Comparison of ENCODE assay signal across 8 cellular contexts in the genomic region with DNA sequence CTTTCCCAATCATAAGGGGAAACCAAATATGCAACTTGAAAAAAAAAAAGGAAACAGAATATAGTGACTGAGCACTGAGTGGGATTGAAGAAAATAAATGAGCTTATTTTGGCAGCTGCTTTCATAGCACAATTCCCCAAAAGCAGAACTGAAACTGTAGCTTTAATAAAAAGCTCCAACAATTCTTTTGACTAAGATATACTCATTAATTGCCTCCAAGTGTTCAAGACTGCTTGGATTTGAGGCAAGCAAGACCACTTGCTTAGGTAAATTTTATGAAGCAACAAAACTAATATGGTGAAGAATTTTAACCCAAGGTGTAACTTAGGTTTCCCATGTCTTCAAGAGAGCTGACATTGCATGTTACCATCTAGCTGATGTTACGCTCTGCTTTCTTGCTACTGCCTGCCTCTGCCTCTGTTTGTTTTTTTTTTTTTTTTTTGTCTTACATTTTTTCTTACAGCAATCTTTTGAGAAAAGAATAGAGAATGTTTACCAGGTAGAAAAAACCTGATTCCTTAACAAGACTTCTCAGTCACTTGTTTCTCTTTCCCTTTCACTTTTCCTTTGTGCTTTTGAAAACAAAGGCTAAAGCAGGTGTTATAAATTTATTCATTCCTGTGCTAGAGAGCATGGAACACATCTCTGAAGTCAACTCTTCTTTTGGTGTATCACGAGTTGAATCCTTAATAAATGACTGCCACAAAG.
DNase-seq lines count a peak whose midpoint lies in the region; ATAC-seq, FAIRE-seq and TF ChIP-seq lines count a peak whose summit lies in the region.

No MANE protein-coding gene starts in this region.

- DNase-seq in Peyer's patch: no peak
- no peak for DNase-seq in pancreas
- no peak for DNase-seq in stimulated activated CD4-positive, alpha-beta T cell treated with anti-CD3 and anti-CD28 coated beads, Interleukin-12 subunit alpha, Interleukin-12 subunit beta, amount 100 ng/mL, for 4 hours
- DNase-seq in tibial artery: no peak
- no peak for DNase-seq in NCI-H524 treated with DMSO at 0.1 percent for 48 hours (lab: John Stamatoyannopoulos, UW)
- no peak for DNase-seq in brain microvascular endothelial cell

- no peak for TF ChIP-seq POLR2A in Peyer's patch (IDR thresholded peaks at IDR 0.05)

- H3K4me1 ChIP-seq in Peyer's patch: no peaks in the 10 kb centered on the region
- peaks cover 0 to 14% (median 0%) of the 10 kb centered on the region in 3 donors for H3K4me1 ChIP-seq in pancreas
- H3K4me1 ChIP-seq in tibial artery: peaks cover 0 to 8% (median 0%) of the 10 kb centered on the region in 4 donors

- H3K9me3 ChIP-seq in Peyer's patch (no peaks in the 10 kb centered on the region), pancreas (no peaks in the 10 kb centered on the region), tibial artery (no peaks in the 10 kb centered on the region)

- H3K27ac ChIP-seq in Peyer's patch (peak overlapping the region; percentile 37 to 62 (median 47)), pancreas (peak overlapping the region in 3 of 4 donors; percentile 13 to 37 (median 28)), tibial artery (no peak overlapping the region), brain microvascular endothelial cell (no peak overlapping the region)

- TF ChIP-seq CTCF in Peyer's patch (IDR thresholded peaks at IDR 0.05): no peak
- no peak for TF ChIP-seq CTCF in pancreas (IDR thresholded peaks at IDR 0.05)
- TF ChIP-seq CTCF in tibial artery (IDR thresholded peaks at IDR 0.05): no peak
- no peak for TF ChIP-seq CTCF in brain microvascular endothelial cell (IDR thresholded peaks at IDR 0.05; ENCODE audit: low read depth, low read length, missing control alignments)

- intact Hi-C loops in pancreas (cut with DNase I): no loop called here
- intact Hi-C loops in tibial artery (cut with DNase I; ENCODE audit: low total_unique reads): no loop called here

- FAIRE-seq in pancreas (lab: Jason Lieb, UNC): no peak

- peak overlapping the region in 3 of 4 donors; percentile 12 to 50 (median 30) for H3K4me3 ChIP-seq in Peyer's patch
- H3K4me3 ChIP-seq in pancreas: peak overlapping the region in 1 of 4 donors; percentile 3
- no peak overlapping the region for H3K4me3 ChIP-seq in tibial artery
- H3K4me3 ChIP-seq in brain microvascular endothelial cell (ENCODE audit: low read depth, low read length): no peak overlapping the region

- H3K27me3 ChIP-seq in Peyer's patch (no peaks in the 10 kb centered on the region), pancreas (no peaks in the 10 kb centered on the region), tibial artery (no peaks in the 10 kb centered on the region), brain microvascular endothelial cell (replicated peaks) (no peaks in the 10 kb centered on the region)

- ATAC-seq in GM18909 (IDR thresholded peaks at IDR 0.05; ENCODE audit: poor library complexity, unreplicated experiment) (peak; percentile 87), HG02852 (IDR thresholded peaks at IDR 0.05; ENCODE audit: unreplicated experiment) (peak; percentile 91), pancreas (peak in 3 of 4 donors; percentile 47 to 71 (median 54))

- no peaks in the 10 kb centered on the region for H3K36me3 ChIP-seq in Peyer's patch
- peaks cover 0 to 3% (median 0%) of the 10 kb centered on the region in 3 donors for H3K36me3 ChIP-seq in pancreas
- no peaks in the 10 kb centered on the region for H3K36me3 ChIP-seq in tibial artery
- H3K36me3 ChIP-seq in brain microvascular endothelial cell (replicated peaks): no peaks in the 10 kb centered on the region

- 57 to 72% methylated on average over 2 of the region's 2 CpGs for WGBS in pancreas, 2 donors

- in situ Hi-C loops in brain microvascular endothelial cell (cut with HindIII; ENCODE audit: low pct_ligation_motif_present, low sequenced_read_pairs): no loop called here

Comparison
In these comparisons a context has a peak if more than half of its experiments do, and no peak if none do; other contexts are left out.
1. H3K27ac ChIP-seq: peak in Peyer's patch (4 of 4) and pancreas (3 of 4); none in tibial artery (0 of 2) and brain microvascular endothelial cell (single experiment).
2. H3K4me3 ChIP-seq: peak in Peyer's patch (3 of 4); none in tibial artery (0 of 2) and brain microvascular endothelial cell (single experiment).
3. Peak in every context shown above with its lines, with median percentiles within 50 percentile points of each other: ATAC-seq.